8 cellular contexts compared by ENCODE assay signal in the genomic region with DNA sequence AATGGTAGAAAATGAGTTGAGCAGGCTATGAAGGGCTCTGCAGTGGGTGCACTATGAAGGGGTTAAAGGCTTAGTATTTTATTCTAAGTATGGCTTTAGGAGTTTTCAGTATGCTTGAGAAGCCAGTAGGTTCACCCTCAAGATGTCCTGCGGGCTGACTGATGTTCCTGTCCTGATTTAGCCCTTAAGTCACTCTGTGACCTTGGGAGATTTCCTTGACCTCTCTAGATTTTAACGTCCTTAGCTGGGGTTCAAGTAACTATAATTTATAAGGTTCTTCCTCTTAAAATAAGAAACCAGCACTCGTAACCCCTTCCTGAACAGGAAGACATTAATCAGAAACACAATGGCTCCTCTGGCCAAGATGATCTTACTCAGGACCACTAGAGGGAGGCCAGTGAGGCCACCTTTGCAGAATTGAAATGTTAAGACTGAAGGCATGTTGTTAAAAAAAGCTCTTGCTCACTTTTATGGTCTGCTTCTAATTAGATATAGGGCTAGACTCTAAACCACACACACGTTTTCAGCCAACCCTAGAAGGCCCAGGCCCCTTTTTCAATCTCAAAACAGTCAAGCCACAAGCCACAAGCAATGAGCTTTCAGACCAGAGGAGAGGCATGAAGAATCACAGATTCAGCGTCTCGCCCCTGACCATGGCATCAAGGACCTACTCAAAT. TPM values are rescaled to one million over a fixed set of nuclear protein-coding genes. Genes with fewer than 3 reads are reported as not detected.
A peak's percentile ranks its signal among the peaks of the same experiment; 100 is the strongest.
DNase-seq lines count a peak whose midpoint lies in the region; ATAC-seq and TF ChIP-seq lines count a peak whose summit lies in the region.

No MANE protein-coding gene starts in this region.

- peaks cover 58% of the 10 kb centered on the region for H3K4me1 Mint-ChIP-seq in HFFc6 (ENCODE audit: low read depth)

- H3K9me3 Mint-ChIP-seq in HFFc6 = no peaks in the 10 kb centered on the region

- ATAC-seq in GM18498 (IDR thresholded peaks at IDR 0.05; ENCODE audit: unreplicated experiment) (peak; percentile 89), SK-N-SH treated with all-trans-retinoic acid at 6 μM for 48 hours (peak; percentile 82), GM21717 (IDR thresholded peaks at IDR 0.05; ENCODE audit: unreplicated experiment) (no peak)

- peak; percentile 63 for DNase-seq in HFFc6
- peak; percentile 39 to 80 for DNase-seq in lung microvascular endothelial cell (ENCODE audit: low read depth in 2 of 2)
- DNase-seq in NCI-H748 treated with DMSO at 0.1 percent for 48 hours (lab: John Stamatoyannopoulos, UW) = no peak
- DNase-seq in NCI-H526 treated with DMSO at 0.1 percent for 48 hours (lab: John Stamatoyannopoulos, UW) = no peak
- no peak for DNase-seq in activated CD4-positive, alpha-beta T cell treated with anti-CD3 and anti-CD28 coated beads for 48 hours

- no peak overlapping the region for H3K4me3 Mint-ChIP-seq in HFFc6

- peaks cover 1% of the 10 kb centered on the region; the same call in 1 of the 2 replicates for H3K27me3 Mint-ChIP-seq in HFFc6 (ENCODE audit: insufficient read depth)

- TF ChIP-seq CTCF in HFFc6 (IDR thresholded peaks at IDR 0.05) = peak; percentile 74

- H3K27ac Mint-ChIP-seq in HFFc6 = peak overlapping the region; percentile 41; the same call in 1 of the 2 replicates

- H3K36me3 Mint-ChIP-seq in HFFc6 (ENCODE audit: low read depth) = no peaks in the 10 kb centered on the region

TF ChIP-seq in SK-N-SH treated with all-trans-retinoic acid at 6 μM for 48 hours, 23 proteins besides CTCF, POLR2A, EP300 and RAD21:
- TF ChIP-seq, protein P1, sequence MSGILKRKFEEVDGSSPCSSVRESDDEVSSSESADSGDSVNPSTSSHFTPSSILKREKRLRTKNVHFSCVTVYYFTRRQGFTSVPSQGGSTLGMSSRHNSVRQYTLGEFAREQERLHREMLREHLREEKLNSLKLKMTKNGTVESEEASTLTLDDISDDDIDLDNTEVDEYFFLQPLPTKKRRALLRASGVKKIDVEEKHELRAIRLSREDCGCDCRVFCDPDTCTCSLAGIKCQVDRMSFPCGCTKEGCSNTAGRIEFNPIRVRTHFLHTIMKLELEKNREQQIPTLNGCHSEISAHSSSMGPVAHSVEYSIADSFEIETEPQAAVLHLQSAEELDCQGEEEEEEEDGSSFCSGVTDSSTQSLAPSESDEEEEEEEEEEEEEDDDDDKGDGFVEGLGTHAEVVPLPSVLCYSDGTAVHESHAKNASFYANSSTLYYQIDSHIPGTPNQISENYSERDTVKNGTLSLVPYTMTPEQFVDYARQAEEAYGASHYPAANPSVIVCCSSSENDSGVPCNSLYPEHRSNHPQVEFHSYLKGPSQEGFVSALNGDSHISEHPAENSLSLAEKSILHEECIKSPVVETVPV (CRISPR knock-in tag; IDR thresholded peaks at IDR 0.05) = no peak
- TF ChIP-seq ZFP3 (CRISPR knock-in tag; IDR thresholded peaks at IDR 0.05) (no peak), TCF4 (CRISPR knock-in tag; IDR thresholded peaks at IDR 0.05; ENCODE audit: borderline replicate concordance) (no peak), ARNTL (CRISPR knock-in tag; IDR thresholded peaks at IDR 0.05; ENCODE audit: borderline replicate concordance, low read depth) (no peak), ZNF8 (CRISPR knock-in tag; IDR thresholded peaks at IDR 0.05) (no peak), ZNF70 (CRISPR knock-in tag; IDR thresholded peaks at IDR 0.05) (no peak), TOX (CRISPR knock-in tag; IDR thresholded peaks at IDR 0.05; ENCODE audit: borderline replicate concordance) (no peak)
- TF ChIP-seq, protein P2, sequence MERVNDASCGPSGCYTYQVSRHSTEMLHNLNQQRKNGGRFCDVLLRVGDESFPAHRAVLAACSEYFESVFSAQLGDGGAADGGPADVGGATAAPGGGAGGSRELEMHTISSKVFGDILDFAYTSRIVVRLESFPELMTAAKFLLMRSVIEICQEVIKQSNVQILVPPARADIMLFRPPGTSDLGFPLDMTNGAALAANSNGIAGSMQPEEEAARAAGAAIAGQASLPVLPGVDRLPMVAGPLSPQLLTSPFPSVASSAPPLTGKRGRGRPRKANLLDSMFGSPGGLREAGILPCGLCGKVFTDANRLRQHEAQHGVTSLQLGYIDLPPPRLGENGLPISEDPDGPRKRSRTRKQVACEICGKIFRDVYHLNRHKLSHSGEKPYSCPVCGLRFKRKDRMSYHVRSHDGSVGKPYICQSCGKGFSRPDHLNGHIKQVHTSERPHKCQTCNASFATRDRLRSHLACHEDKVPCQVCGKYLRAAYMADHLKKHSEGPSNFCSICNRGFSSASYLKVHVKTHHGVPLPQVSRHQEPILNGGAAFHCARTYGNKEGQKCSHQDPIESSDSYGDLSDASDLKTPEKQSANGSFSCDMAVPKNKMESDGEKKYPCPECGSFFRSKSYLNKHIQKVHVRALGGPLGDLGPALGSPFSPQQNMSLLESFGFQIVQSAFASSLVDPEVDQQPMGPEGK (CRISPR knock-in tag; IDR thresholded peaks at IDR 0.05; ENCODE audit: borderline replicate concordance) = no peak
TF ChIP-seq in SK-N-SH treated with all-trans-retinoic acid at 6 μM for 48 hours: peak in this region for 0.

RNA-seq across cellular contexts. Expression of a gene that starts 42.0 kb away (rescaled TPM):
- total RNA-seq in HFFc6 (2021; fragmentation: NEBNext Ultra II Directional; extraction: Animal tissue kit (Norgen Biotek cat#: 25700)) = 10 to 100 TPM; 18.3 to 43.0 (median 38.5) TPM
- 9.9 and 23.5 TPM in 2 replicates for total RNA-seq in lung microvascular endothelial cell

Comparison
In these comparisons a context has a peak if more than half of its experiments do, and no peak if none do; other contexts are left out.
1. DNase-seq: peak in HFFc6 (single experiment) and lung microvascular endothelial cell (2 of 2); none in NCI-H748 treated with DMSO at 0.1 percent for 48 hours (single experiment), NCI-H526 treated with DMSO at 0.1 percent for 48 hours (single experiment) and activated CD4-positive, alpha-beta T cell treated with anti-CD3 and anti-CD28 coated beads for 48 hours (single experiment).